Comparison of ENCODE assay signal across 1 cellular context in the genomic region with DNA sequence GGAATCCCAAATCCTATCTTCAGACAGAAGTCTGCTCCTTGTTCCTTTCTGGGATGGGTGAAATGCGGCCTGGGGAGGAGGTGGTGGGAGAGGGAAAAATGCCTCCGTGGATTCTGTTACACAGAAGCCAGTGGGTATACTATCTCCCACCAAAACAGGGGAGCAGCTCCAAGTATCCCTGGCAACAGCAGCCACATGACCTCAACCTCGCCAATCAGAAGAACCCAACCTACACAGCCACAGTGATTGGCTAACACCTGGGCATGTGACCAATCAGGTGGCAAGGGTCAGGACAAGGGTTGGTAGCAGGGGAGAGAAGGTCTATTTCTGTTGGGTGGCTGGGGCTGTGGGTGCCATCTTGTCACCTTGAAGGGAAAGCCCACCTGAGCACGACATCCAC.
TF ChIP-seq lines count a peak whose summit lies in the region.

No MANE protein-coding gene starts in this region.

TF ChIP-seq in K562, 482 proteins besides CTCF, POLR2A, EP300 and RAD21:
- TF ChIP-seq ZNF121 (CRISPR knock-in tag; conservative IDR thresholded peaks at IDR 0.05) (no peak), ZNF57 (CRISPR knock-in tag; IDR thresholded peaks at IDR 0.05) (no peak), RFX1 (IDR thresholded peaks at IDR 0.05) (peak; percentile 51; the same call in 1 of the 2 replicates), RAD51 (IDR thresholded peaks at IDR 0.05; ENCODE audit: borderline replicate concordance, low read depth) (peak; percentile 61; the same call in 1 of the 2 replicates), LARP7 (IDR thresholded peaks at IDR 0.05) (no peak), SRSF7 (optimal IDR thresholded peaks at IDR 0.05; ENCODE audit: low read depth, low read length) (no peak), CBX5 (IDR thresholded peaks at IDR 0.05; ENCODE audit: borderline replicate concordance, low read depth) (no peak), ZNF347 (CRISPR knock-in tag; IDR thresholded peaks at IDR 0.05; ENCODE audit: low read depth) (no peak), NFYB (IDR thresholded peaks at IDR 0.05; ENCODE audit: extremely low read depth, insufficient read length) (peak; percentile 28), CBFA2T2 (conservative IDR thresholded peaks at IDR 0.05) (0 out of 2 replicates have a peak, but pooled peaks have one; percentile 23)
- TF ChIP-seq, protein P1, sequence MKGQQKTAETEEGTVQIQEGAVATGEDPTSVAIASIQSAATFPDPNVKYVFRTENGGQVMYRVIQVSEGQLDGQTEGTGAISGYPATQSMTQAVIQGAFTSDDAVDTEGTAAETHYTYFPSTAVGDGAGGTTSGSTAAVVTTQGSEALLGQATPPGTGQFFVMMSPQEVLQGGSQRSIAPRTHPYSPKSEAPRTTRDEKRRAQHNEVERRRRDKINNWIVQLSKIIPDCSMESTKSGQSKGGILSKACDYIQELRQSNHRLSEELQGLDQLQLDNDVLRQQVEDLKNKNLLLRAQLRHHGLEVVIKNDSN (CRISPR knock-in tag; IDR thresholded peaks at IDR 0.05) = peak; percentile 81
- TF ChIP-seq, protein P2, sequence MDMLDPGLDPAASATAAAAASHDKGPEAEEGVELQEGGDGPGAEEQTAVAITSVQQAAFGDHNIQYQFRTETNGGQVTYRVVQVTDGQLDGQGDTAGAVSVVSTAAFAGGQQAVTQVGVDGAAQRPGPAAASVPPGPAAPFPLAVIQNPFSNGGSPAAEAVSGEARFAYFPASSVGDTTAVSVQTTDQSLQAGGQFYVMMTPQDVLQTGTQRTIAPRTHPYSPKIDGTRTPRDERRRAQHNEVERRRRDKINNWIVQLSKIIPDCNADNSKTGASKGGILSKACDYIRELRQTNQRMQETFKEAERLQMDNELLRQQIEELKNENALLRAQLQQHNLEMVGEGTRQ (CRISPR knock-in tag; IDR thresholded peaks at IDR 0.05) = peak; percentile 69
- TF ChIP-seq, protein P3, sequence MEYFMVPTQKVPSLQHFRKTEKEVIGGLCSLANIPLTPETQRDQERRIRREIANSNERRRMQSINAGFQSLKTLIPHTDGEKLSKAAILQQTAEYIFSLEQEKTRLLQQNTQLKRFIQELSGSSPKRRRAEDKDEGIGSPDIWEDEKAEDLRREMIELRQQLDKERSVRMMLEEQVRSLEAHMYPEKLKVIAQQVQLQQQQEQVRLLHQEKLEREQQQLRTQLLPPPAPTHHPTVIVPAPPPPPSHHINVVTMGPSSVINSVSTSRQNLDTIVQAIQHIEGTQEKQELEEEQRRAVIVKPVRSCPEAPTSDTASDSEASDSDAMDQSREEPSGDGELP (CRISPR knock-in tag; IDR thresholded peaks at IDR 0.05; ENCODE audit: borderline replicate concordance) = peak; percentile 25; the same call in 1 of the 2 replicates
